Comparison of ENCODE assay signal across 1 cellular context in the genomic region with DNA sequence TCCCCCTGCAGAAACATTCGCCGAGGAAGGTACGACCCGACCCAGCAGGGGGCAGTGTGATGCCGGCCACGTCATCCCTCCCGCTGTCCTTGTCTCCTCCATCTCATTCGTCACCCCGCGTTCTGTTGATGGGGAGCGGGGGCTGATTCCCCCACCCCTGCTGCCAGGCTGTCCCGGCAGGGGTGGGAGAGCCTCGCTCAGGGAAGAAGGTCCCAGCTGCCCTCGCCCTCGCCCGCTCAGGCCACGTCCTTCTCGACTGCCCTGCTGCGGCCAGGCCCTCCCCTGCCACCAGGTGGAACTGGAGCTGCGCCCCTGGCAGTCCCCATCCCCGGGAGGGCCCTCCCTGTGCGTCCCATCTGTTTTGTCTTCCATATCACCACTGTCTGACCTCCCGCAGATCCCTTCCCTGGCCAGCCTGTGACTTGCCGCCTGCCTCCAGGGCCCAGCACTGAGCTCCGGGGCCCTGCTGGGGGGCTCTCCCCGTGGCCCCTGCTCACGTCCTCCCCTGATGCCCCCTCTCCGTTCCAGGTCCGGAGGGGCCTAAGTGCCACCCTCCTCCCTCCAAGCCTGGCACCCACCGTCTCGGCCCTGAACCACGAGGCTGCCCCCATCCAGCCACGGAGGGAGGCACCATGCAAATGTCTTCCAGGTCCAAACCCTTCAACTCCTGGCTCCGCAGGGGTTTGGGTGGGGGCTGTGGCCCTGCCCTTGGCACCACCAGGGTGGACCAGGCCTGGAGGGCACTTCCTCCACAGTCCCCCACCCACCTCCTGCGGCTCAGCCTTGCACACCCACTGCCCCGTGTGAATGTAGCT.
TF ChIP-seq lines count a peak whose summit lies in the region.

No MANE protein-coding gene starts in this region.

TF ChIP-seq in H1, 55 proteins besides CTCF, POLR2A, EP300 and RAD21:
- TF ChIP-seq KDM1A (IDR thresholded peaks at IDR 0.05; ENCODE audit: borderline replicate concordance, low read length) (no peak), RFX5 (IDR thresholded peaks at IDR 0.05; ENCODE audit: borderline replicate concordance, low read depth, low read length) (no peak), RBBP5 (IDR thresholded peaks at IDR 0.05; ENCODE audit: borderline replicate concordance, low read depth, low read length) (no peak), EZH2 (IDR thresholded peaks at IDR 0.05; ENCODE audit: low read depth, low read length, severe bottlenecking) (no peak), POLR2AphosphoS5 (IDR thresholded peaks at IDR 0.05; ENCODE audit: low read depth, low read length) (no peak), TCF12 (IDR thresholded peaks at IDR 0.05; ENCODE audit: low read depth, low read length) (no peak), PHF8 (conservative IDR thresholded peaks at IDR 0.05; ENCODE audit: low read depth, low read length) (no peak), CREB1 (IDR thresholded peaks at IDR 0.05) (peak; percentile 95), JUND (IDR thresholded peaks at IDR 0.05; ENCODE audit: low read length) (peak; percentile 75), ASH2L (IDR thresholded peaks at IDR 0.05; ENCODE audit: low read length) (peak; percentile 30), SIX5 (IDR thresholded peaks at IDR 0.05; ENCODE audit: low read depth, low read length) (no peak), KDM4A (IDR thresholded peaks at IDR 0.05; ENCODE audit: low read depth, low read length, severe bottlenecking) (peak; percentile 74)
- TF ChIP-seq, protein P1, sequence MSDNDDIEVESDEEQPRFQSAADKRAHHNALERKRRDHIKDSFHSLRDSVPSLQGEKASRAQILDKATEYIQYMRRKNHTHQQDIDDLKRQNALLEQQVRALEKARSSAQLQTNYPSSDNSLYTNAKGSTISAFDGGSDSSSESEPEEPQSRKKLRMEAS (IDR thresholded peaks at IDR 0.05), result 0 out of 2 replicates have a peak, but pooled peaks have one; percentile 11
- TF ChIP-seq, protein P2, sequence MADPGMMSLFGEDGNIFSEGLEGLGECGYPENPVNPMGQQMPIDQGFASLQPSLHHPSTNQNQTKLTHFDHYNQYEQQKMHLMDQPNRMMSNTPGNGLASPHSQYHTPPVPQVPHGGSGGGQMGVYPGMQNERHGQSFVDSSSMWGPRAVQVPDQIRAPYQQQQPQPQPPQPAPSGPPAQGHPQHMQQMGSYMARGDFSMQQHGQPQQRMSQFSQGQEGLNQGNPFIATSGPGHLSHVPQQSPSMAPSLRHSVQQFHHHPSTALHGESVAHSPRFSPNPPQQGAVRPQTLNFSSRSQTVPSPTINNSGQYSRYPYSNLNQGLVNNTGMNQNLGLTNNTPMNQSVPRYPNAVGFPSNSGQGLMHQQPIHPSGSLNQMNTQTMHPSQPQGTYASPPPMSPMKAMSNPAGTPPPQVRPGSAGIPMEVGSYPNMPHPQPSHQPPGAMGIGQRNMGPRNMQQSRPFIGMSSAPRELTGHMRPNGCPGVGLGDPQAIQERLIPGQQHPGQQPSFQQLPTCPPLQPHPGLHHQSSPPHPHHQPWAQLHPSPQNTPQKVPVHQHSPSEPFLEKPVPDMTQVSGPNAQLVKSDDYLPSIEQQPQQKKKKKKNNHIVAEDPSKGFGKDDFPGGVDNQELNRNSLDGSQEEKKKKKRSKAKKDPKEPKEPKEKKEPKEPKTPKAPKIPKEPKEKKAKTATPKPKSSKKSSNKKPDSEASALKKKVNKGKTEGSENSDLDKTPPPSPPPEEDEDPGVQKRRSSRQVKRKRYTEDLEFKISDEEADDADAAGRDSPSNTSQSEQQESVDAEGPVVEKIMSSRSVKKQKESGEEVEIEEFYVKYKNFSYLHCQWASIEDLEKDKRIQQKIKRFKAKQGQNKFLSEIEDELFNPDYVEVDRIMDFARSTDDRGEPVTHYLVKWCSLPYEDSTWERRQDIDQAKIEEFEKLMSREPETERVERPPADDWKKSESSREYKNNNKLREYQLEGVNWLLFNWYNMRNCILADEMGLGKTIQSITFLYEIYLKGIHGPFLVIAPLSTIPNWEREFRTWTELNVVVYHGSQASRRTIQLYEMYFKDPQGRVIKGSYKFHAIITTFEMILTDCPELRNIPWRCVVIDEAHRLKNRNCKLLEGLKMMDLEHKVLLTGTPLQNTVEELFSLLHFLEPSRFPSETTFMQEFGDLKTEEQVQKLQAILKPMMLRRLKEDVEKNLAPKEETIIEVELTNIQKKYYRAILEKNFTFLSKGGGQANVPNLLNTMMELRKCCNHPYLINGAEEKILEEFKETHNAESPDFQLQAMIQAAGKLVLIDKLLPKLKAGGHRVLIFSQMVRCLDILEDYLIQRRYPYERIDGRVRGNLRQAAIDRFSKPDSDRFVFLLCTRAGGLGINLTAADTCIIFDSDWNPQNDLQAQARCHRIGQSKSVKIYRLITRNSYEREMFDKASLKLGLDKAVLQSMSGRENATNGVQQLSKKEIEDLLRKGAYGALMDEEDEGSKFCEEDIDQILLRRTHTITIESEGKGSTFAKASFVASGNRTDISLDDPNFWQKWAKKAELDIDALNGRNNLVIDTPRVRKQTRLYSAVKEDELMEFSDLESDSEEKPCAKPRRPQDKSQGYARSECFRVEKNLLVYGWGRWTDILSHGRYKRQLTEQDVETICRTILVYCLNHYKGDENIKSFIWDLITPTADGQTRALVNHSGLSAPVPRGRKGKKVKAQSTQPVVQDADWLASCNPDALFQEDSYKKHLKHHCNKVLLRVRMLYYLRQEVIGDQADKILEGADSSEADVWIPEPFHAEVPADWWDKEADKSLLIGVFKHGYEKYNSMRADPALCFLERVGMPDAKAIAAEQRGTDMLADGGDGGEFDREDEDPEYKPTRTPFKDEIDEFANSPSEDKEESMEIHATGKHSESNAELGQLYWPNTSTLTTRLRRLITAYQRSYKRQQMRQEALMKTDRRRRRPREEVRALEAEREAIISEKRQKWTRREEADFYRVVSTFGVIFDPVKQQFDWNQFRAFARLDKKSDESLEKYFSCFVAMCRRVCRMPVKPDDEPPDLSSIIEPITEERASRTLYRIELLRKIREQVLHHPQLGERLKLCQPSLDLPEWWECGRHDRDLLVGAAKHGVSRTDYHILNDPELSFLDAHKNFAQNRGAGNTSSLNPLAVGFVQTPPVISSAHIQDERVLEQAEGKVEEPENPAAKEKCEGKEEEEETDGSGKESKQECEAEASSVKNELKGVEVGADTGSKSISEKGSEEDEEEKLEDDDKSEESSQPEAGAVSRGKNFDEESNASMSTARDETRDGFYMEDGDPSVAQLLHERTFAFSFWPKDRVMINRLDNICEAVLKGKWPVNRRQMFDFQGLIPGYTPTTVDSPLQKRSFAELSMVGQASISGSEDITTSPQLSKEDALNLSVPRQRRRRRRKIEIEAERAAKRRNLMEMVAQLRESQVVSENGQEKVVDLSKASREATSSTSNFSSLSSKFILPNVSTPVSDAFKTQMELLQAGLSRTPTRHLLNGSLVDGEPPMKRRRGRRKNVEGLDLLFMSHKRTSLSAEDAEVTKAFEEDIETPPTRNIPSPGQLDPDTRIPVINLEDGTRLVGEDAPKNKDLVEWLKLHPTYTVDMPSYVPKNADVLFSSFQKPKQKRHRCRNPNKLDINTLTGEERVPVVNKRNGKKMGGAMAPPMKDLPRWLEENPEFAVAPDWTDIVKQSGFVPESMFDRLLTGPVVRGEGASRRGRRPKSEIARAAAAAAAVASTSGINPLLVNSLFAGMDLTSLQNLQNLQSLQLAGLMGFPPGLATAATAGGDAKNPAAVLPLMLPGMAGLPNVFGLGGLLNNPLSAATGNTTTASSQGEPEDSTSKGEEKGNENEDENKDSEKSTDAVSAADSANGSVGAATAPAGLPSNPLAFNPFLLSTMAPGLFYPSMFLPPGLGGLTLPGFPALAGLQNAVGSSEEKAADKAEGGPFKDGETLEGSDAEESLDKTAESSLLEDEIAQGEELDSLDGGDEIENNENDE (IDR thresholded peaks at IDR 0.05; ENCODE audit: insufficient replicate concordance, low read length), result no peak
